20 cellular contexts compared by ENCODE assay signal in the genomic region with DNA sequence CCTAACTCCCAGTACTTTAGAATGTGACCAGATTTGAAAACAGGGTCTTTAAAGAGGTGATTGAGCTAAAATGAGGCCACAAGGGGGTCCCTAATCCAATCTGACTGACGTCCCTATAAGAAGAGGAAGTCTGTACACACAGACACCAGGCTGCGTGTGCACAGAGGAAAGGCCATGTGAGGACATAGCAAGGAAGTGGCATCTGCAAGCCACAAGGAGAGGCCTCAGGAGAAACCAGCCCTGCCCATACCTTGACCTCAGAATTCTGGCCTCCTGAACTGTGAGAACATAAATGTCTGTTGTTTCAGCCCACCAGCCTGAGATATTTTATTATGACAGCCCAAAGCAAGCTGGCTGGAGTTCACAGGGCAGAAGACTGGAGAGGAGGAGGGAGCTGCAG. TPM values are rescaled to one million over a fixed set of nuclear protein-coding genes. Genes with fewer than 3 reads are reported as not detected.
DNase-seq lines count a peak whose midpoint lies in the region; TF ChIP-seq lines count a peak whose summit lies in the region.
"Had no signal": no experiment of that assay in that cellular context is flagged by ENCODE, and none has a peak within 500 bp of the region (broad histone marks: within the 10 kb centered on the region; RNA-seq: fewer than 3 reads in every experiment).

No MANE protein-coding gene starts in this region.

- no peak overlapping the region for H3K9ac ChIP-seq in Loucy (ENCODE audit: low read depth, low read length, poor library complexity, severe bottlenecking)

- peak overlapping the region; percentile 67; the same call in 1 of the 2 replicates for H2AFZ ChIP-seq in Loucy (ENCODE audit: low read length)

- H3K79me2 ChIP-seq in Loucy (ENCODE audit: insufficient read depth, low read length) = no peaks in the 10 kb centered on the region

- H3K27me3 ChIP-seq in Loucy (ENCODE audit: insufficient read depth, low read length, poor library complexity, severe bottlenecking) (no peaks in the 10 kb centered on the region), breast epithelium (peaks cover 0 to 4% of the 10 kb centered on the region in 2 donors)

- TF ChIP-seq POLR2A in breast epithelium (IDR thresholded peaks at IDR 0.05) = no peak

- H4K20me1 ChIP-seq in Loucy (ENCODE audit: insufficient read depth, low read length, poor library complexity, severe bottlenecking) = no peaks in the 10 kb centered on the region

- TF ChIP-seq CTCF in Loucy (conservative IDR thresholded peaks at IDR 0.05; ENCODE audit: low read length) (no peak), breast epithelium (IDR thresholded peaks at IDR 0.05) (no peak)

- H3F3A ChIP-seq in Loucy (ENCODE audit: low read depth) = no peaks in the 10 kb centered on the region

- H3K27ac ChIP-seq in breast epithelium = no peak overlapping the region
- H3K27ac ChIP-seq: esophagus squamous epithelium, heart left ventricle, suprapubic skin had no signal

- H3K4me3 ChIP-seq in Loucy (ENCODE audit: low read length, poor library complexity, severe bottlenecking) (no peak overlapping the region), breast epithelium (no peak overlapping the region)
- H3K4me3 ChIP-seq: esophagus squamous epithelium, heart left ventricle, suprapubic skin had no signal

- peak overlapping the region; percentile 43 for H3K4me2 ChIP-seq in Loucy (ENCODE audit: low read depth, low read length, poor library complexity, severe bottlenecking)

- H3K36me3 ChIP-seq in Loucy (ENCODE audit: insufficient read depth, low read length) (no peaks in the 10 kb centered on the region), breast epithelium (no peaks in the 10 kb centered on the region)
- H3K36me3 ChIP-seq: esophagus squamous epithelium, heart left ventricle, suprapubic skin had no signal

- peak; percentile 6 for DNase-seq in D341Med (ENCODE audit: low spot score)
- DNase-seq in SKM-1 treated with dmso at 0.1 percent for 144 hours (lab: John Stamatoyannopoulos, UW; ENCODE audit: unreplicated experiment) = peak; percentile 86
- DNase-seq in mesenteric fat pad (ENCODE audit: low spot score) = peak; percentile 30
- no peak for DNase-seq in NCI-H510A treated with DMSO at 0.1 percent for 48 hours (lab: John Stamatoyannopoulos, UW)
- no peak for DNase-seq in breast epithelium (ENCODE audit: low spot score in 2 of 2)
- DNase-seq in GM19238 (ENCODE audit: insufficient read length, low spot score) = no peak
- DNase-seq: activated naive CD8-positive, alpha-beta T cell treated with anti-CD3 and anti-CD28 coated beads for 36 hours; activated T-cell treated with anti-CD3 and anti-CD28 coated beads, Interleukin-2, amount 50 U/mL, for 4 hours; esophagus squamous epithelium; H9; heart left ventricle; NCI-H2081 treated with DMSO at 0.1 percent for 48 hours; NCI-H526 treated with DMSO at 0.1 percent for 48 hours; right cardiac atrium had no signal

- intact Hi-C loops in breast epithelium (cut with DNase I; ENCODE audit: low total_unique reads) = no loop called here

- H3K4me1 ChIP-seq in Loucy (ENCODE audit: insufficient read depth, low read length, poor library complexity, severe bottlenecking) (peaks cover 14% of the 10 kb centered on the region), breast epithelium (no peaks in the 10 kb centered on the region)
- H3K4me1 ChIP-seq: esophagus squamous epithelium, heart left ventricle, suprapubic skin had no signal

- H3K9me2 ChIP-seq in Loucy (replicated peaks; ENCODE audit: low read depth, low read length) = no peaks in the 10 kb centered on the region

- H3K9me3 ChIP-seq in Loucy (ENCODE audit: insufficient read depth, low read depth, low read length) (no peaks in the 10 kb centered on the region), breast epithelium (no peaks in the 10 kb centered on the region)
- H3K9me3 ChIP-seq: esophagus squamous epithelium, suprapubic skin had no signal

RNA-seq across cellular contexts. Expression of gene WNT9A, which starts 13.9 kb away (rescaled TPM):
- total RNA-seq in mesenteric fat pad (1.3 TPM), breast epithelium (1 to 10 TPM; 1.1 to 2.5 (median 1.3) TPM)
- total RNA-seq: activated naive CD8-positive, alpha-beta T cell treated with anti-CD3 and anti-CD28 coated beads for 36 hours had no signal

RNA-seq across cellular contexts. Expression of gene WNT3A, which starts 45.1 kb away (rescaled TPM):
- total RNA-seq in mesenteric fat pad (not detected), breast epithelium (under 1 TPM in 1 of 3 donors, not detected in 2; 0.29 TPM)
- total RNA-seq: activated naive CD8-positive, alpha-beta T cell treated with anti-CD3 and anti-CD28 coated beads for 36 hours; activated T-cell treated with anti-CD3 and anti-CD28 coated beads, Interleukin-2, amount 50 U/mL, for 4 hours; bronchial epithelial cell; heart left ventricle; HT1080; MCF 10A; right cardiac atrium; T-helper 1 cell treated with Interleukin-12 subunit alpha and Interleukin-12 subunit beta and Interleukin-4 antibody, amounts not matched to agents 30 ng/mL and 1 ng/mL, for 36 hours had no signal

Comparison
In these comparisons a context has a peak if more than half of its experiments do, and no peak if none do; other contexts are left out.
1. DNase-seq: peak in D341Med (single experiment), SKM-1 treated with dmso at 0.1 percent for 144 hours (single experiment) and mesenteric fat pad (single experiment); none in NCI-H510A treated with DMSO at 0.1 percent for 48 hours (single experiment), breast epithelium (0 of 2) and GM19238 (single experiment).